Comparison of ENCODE assay signal across 18 cellular contexts in genomic region chr6:26592649-26593048, GRCh38. TPM values are rescaled to one million over a fixed set of nuclear protein-coding genes. Genes with fewer than 3 reads are reported as not detected.
A peak's percentile ranks its signal among the peaks of the same experiment; 100 is the strongest.
DNase-seq lines count a peak whose midpoint lies in the region; ATAC-seq, FAIRE-seq and TF ChIP-seq lines count a peak whose summit lies in the region.
"Had no signal": no experiment of that assay in that cellular context is flagged by ENCODE, and none has a peak within 500 bp of the region (broad histone marks: within the 10 kb centered on the region; RNA-seq: fewer than 3 reads in every experiment).

No MANE protein-coding gene starts in this region.

- TF ChIP-seq EP300 in K562 (IDR thresholded peaks at IDR 0.05; ENCODE audit: low read length) = no peak

- H3K36me3 Mint-ChIP-seq in HFFc6 (ENCODE audit: low read depth) = no peaks in the 10 kb centered on the region

- H3K9me3 ChIP-seq in OCI-LY3 (ENCODE audit: insufficient read depth, low read length) (no peaks in the 10 kb centered on the region), K562 (replicated peaks; ENCODE audit: control insufficient read depth, insufficient read depth, low read depth, low read length) (no peaks in the 10 kb centered on the region), right cardiac atrium (ENCODE audit: control insufficient read depth, low read length) (no peaks in the 10 kb centered on the region)
- H3K9me3 ChIP-seq: ascending aorta, HAP-1, pancreas, testis had no signal

- BruUV-seq in K562 (replicated peaks; lab: Mats Ljungman, UMichigan) = no TSS peak

- peak overlapping the region; percentile 32 for H3K4me2 ChIP-seq in OCI-LY3 (ENCODE audit: low read length)
- H3K4me2 ChIP-seq in K562 (ENCODE audit: insufficient read depth, low read length) = no peak overlapping the region

- peaks cover 4% of the 10 kb centered on the region; the same call in 1 of the 2 replicates for H3K4me1 Mint-ChIP-seq in HFFc6 (ENCODE audit: low read depth)

- H4K20me1 ChIP-seq in OCI-LY3 (ENCODE audit: insufficient read depth, low read length) = no peaks in the 10 kb centered on the region
- no peaks in the 10 kb centered on the region for H4K20me1 ChIP-seq in K562 (replicated peaks; ENCODE audit: control insufficient read depth, insufficient read depth, low read length)

- in situ Hi-C loops in Caki2 (cut with HindIII; ENCODE audit: low pct_unique_long_range_greater_than_20kb, low sequenced_read_pairs) (no loop called here), K562 (cut with MboI) (loop anchor here (10.0 kb wide), 1 partner anchor 528 kb away; no protein-coding TSS in a partner anchor)

- peak; percentile 22 for DNase-seq in Caki2 (ENCODE audit: low read depth)
- DNase-seq in HFFc6 = no peak
- peak in 2 of 4 experiments; percentile 38 to 54 for DNase-seq in K562 (ENCODE audit: extremely low read depth in 1 of 4, low spot score in 3 of 4)
- no peak for DNase-seq in right cardiac atrium
- DNase-seq in GOT3 (lab: John Stamatoyannopoulos, UW) = no peak
- DNase-seq: activated gamma-delta T cell treated with Interleukin-2 at 50 U/mL for 16 hours, NCI-H226, pancreas, testis had no signal

- H3K27ac Mint-ChIP-seq in HFFc6 = no peak overlapping the region

- 30% methylated on average over 4 of the region's 4 CpGs for WGBS in K562 (ENCODE audit: insufficient coverage, low coverage, missing lambda C conversion rate)
- 49% methylated on average over 4 of the region's 4 CpGs for WGBS in right cardiac atrium

- no peaks in the 10 kb centered on the region for H3K9me1 ChIP-seq in K562 (ENCODE audit: control insufficient read depth, insufficient read depth, low read length)

- H3K27me3 ChIP-seq in OCI-LY3 (ENCODE audit: low read depth, low read length) (no peaks in the 10 kb centered on the region), K562 (ENCODE audit: control insufficient read depth in 2 of 2, insufficient read depth in 2 of 2, low read length in 2 of 2) (no peaks in the 10 kb centered on the region), right cardiac atrium (ENCODE audit: control insufficient read depth, insufficient read depth) (no peaks in the 10 kb centered on the region)
- H3K27me3 ChIP-seq: testis had no signal

- peaks cover 8% of the 10 kb centered on the region for H3K27me3 Mint-ChIP-seq in HFFc6 (ENCODE audit: insufficient read depth)

- H3K4me1 ChIP-seq in OCI-LY3 (ENCODE audit: low read length) (peaks cover 1% of the 10 kb centered on the region; the same call in 1 of the 2 replicates), K562 (replicated peaks in 1 of 2; ENCODE audit: control insufficient read depth in 2 of 2, insufficient read depth in 2 of 2, low read length in 2 of 2) (peaks cover 9 to 11% of the 10 kb centered on the region in 2 experiments; a peak in 4 of 5 replicates), right cardiac atrium (ENCODE audit: control insufficient read depth, insufficient read depth, low read length) (peaks cover 1% of the 10 kb centered on the region)

- TF ChIP-seq CTCF in HFFc6 (IDR thresholded peaks at IDR 0.05) (peak; percentile 24; the same call in 1 of the 2 replicates), OCI-LY3 (IDR thresholded peaks at IDR 0.05; ENCODE audit: low read depth, low read length) (no peak), K562 (IDR thresholded peaks at IDR 0.05 in 2 of 3, conservative IDR thresholded peaks at IDR 0.05 in 1 of 3; ENCODE audit: insufficient read depth in 2 of 3, low read depth in 1 of 3, low read length in 3 of 3) (peak in 2 of 3 experiments; percentile 33 to 45; a peak in 3 of 6 replicates)

- intact Hi-C loops in K562 (cut with micrococcal nuclease) (no loop called here), right cardiac atrium (cut with DNase I) (loop anchor here in 2 of 4 donors (10.0 kb wide), 2 partner anchors 248 to 568 kb away; a partner anchor contains a TSS)

- H3K9ac ChIP-seq in OCI-LY3 (ENCODE audit: low read length) (no peak overlapping the region), K562 (ENCODE audit: insufficient read depth in 1 of 2, low read depth in 2 of 2, low read length in 2 of 2) (no peak overlapping the region; a peak in 1 of 4 replicates)

- H3K4me3 ChIP-seq in OCI-LY3 (ENCODE audit: low read length) (no peak overlapping the region), K562 (no peak overlapping the region), right cardiac atrium (ENCODE audit: low read length) (no peak overlapping the region)
- H3K4me3 ChIP-seq: ascending aorta, HAP-1, pancreas, testis had no signal

- peak in 1 of 2 experiments; percentile 54; a peak in 3 of 4 replicates for TF ChIP-seq RAD21 in K562 (CRISPR knock-in tag; conservative IDR thresholded peaks at IDR 0.05 in 1 of 2, IDR thresholded peaks at IDR 0.05 in 1 of 2)

- POLR2A ChIA-PET in K562 (lab: Yijun Ruan, JAX) = interaction anchor here (0.6 to 7.6 kb wide), 10 partner anchors 9 to 566 kb away, joined by 3 to 141 read pairs (median 4); a partner anchor contains a TSS

- no peak for ATAC-seq in K562
- no peak for ATAC-seq in right cardiac atrium
- ATAC-seq in HG03095 (IDR thresholded peaks at IDR 0.05; ENCODE audit: unreplicated experiment) = no peak
- no peak for ATAC-seq in HG03045 (IDR thresholded peaks at IDR 0.05; ENCODE audit: unreplicated experiment)
- ATAC-seq: activated CD4-positive, CD25-positive, alpha-beta regulatory T cell treated with anti-CD3 and anti-CD28 coated beads, Interleukin-2, amount 50 U/mL, for 24 hours; pancreas had no signal

- H3K79me2 ChIP-seq in OCI-LY3 (ENCODE audit: low read length) (peaks cover 9% of the 10 kb centered on the region), K562 (ENCODE audit: control insufficient read depth, insufficient read depth, low read length) (peaks cover 10% of the 10 kb centered on the region)

- H3K36me3 ChIP-seq in OCI-LY3 (replicated peaks; ENCODE audit: low read depth, low read length) = no peaks in the 10 kb centered on the region
- H3K36me3 ChIP-seq in K562 (ENCODE audit: control insufficient read depth, insufficient read depth, low read length) = no peaks in the 10 kb centered on the region
- H3K36me3 ChIP-seq: ascending aorta, pancreas had no signal

- no peak overlapping the region for H3K4me3 Mint-ChIP-seq in HFFc6

- FAIRE-seq in K562 (lab: Jason Lieb, UNC) = peak; percentile 78
- FAIRE-seq: colon, endothelial cell of umbilical vein, GM18507, pancreas had no signal

- H3K27ac ChIP-seq in OCI-LY3 (ENCODE audit: low read length) (no peak overlapping the region), K562 (ENCODE audit: extremely low read depth, low read depth, low read length) (no peak overlapping the region), right cardiac atrium (ENCODE audit: low read length) (no peak overlapping the region)
- H3K27ac ChIP-seq: ascending aorta, pancreas, testis had no signal

- no peak overlapping the region; the same call in 1 of the 2 replicates for H2AFZ ChIP-seq in OCI-LY3 (ENCODE audit: low read depth, low read length)
- H2AFZ ChIP-seq in K562 (ENCODE audit: low read depth, low read length) = peak overlapping the region; percentile 61

- no peaks in the 10 kb centered on the region for H3K9me3 Mint-ChIP-seq in HFFc6

- TF ChIP-seq POLR2A in K562 (conservative IDR thresholded peaks at IDR 0.05) = no peak

- CTCF ChIA-PET in K562 (lab: Yijun Ruan, JAX; ENCODE audit: low intra/inter-chr PET ratio) = interaction anchor here (0.9 to 2.0 kb wide), 3 partner anchors 19 to 528 kb away, joined by 3 to 7 read pairs (median 4); no protein-coding TSS in a partner anchor

RNA-seq across cellular contexts. Expression of gene ABT1, which starts 4.1 kb away (rescaled TPM):
- total RNA-seq in Caki2 (2014; rRNA removed; shearing (Covaris generic); ENCODE audit: low replicate concordance) = 24.0 and 36.6 TPM in 2 replicates
- 10 to 100 TPM; 14.2 to 17.2 (median 15.5) TPM for total RNA-seq in HFFc6 (2021; fragmentation: NEBNext Ultra II Directional; extraction: Animal tissue kit (Norgen Biotek cat#: 25700))
- total RNA-seq in K562 (2011; cell fraction: chromatin; rRNA removed; ENCODE audit: low replicate concordance) = 19.4 and 24.4 TPM in 2 replicates
- total RNA-seq in K562 (2011; cell fraction: nucleolus; rRNA removed) = 28.8 and 31.2 TPM in 2 replicates
- 29.9 and 34.0 TPM in 2 replicates for total RNA-seq in K562 (2011; cell fraction: nucleoplasm; rRNA removed)
- total RNA-seq in K562 (2014; rRNA removed) = 52.7 and 60.6 TPM in 2 replicates
- total RNA-seq in K562 (2014; rRNA removed; fragmentation: Illumina TruSeq; extraction: Trizol) = 19.9 and 21.5 TPM in 2 replicates
- total RNA-seq in K562 (2015; rRNA removed; fragmentation: Illumina TruSeq; extraction: Trizol) = 37.9 and 40.7 TPM in 2 replicates
- 45.4 and 47.8 TPM in 2 replicates for total RNA-seq in K562 (2021)
- polyA plus RNA-seq in K562 (2011; rRNA removed) = 45.9 and 47.2 TPM in 2 replicates
- 54.9 and 75.5 TPM in 2 replicates for polyA plus RNA-seq in K562 (2011; cell fraction: cytosol; rRNA removed)
- 31.7 and 32.1 TPM in 2 replicates for polyA plus RNA-seq in K562 (2011; cell fraction: nucleus; rRNA removed)
- 28.3 and 30.1 TPM in 2 replicates for polyA plus RNA-seq in K562 (2012)
- 29.6 and 40.5 TPM in 2 replicates for polyA plus RNA-seq in K562 (2014; fragmentation: Illumina TruSeq; extraction: Trizol)
- polyA plus RNA-seq in K562 (2014; fragmentation: Nextera tagmentation; extraction: Ambion mirVana) = 10 to 100 TPM in 1 of 2 experiments, 1 to 10 TPM in 1; 8.8 to 25.2 TPM
- 51.1 and 59.4 TPM in 2 replicates for polyA plus RNA-seq in K562 (2014; rRNA removed)
- 19.4 and 21.4 TPM in 2 replicates for polyA minus RNA-seq in K562 (2011; rRNA and poly(A)+ RNA removed)
- 17.9 and 18.6 TPM in 2 replicates for polyA minus RNA-seq in K562 (2011; cell fraction: cytosol; rRNA and poly(A)+ RNA removed)
- polyA minus RNA-seq in K562 (2011; cell fraction: nucleus; rRNA and poly(A)+ RNA removed) = 26.0 and 42.1 TPM in 2 replicates
- 1 to 10 TPM; 8.9 to 9.5 (median 9.3) TPM for total RNA-seq in right cardiac atrium
- 9.2 TPM for polyA plus RNA-seq in right cardiac atrium

RNA-seq across cellular contexts. Expression of gene HMGN4, which starts 54.5 kb away (rescaled TPM):
- total RNA-seq in Caki2 (2014; rRNA removed; shearing (Covaris generic); ENCODE audit: low replicate concordance) = 136 and 165 TPM in 2 replicates
- 10 to 100 TPM; 42.6 to 55.7 (median 51.8) TPM for total RNA-seq in HFFc6 (2021; fragmentation: NEBNext Ultra II Directional; extraction: Animal tissue kit (Norgen Biotek cat#: 25700))
- 23.4 and 44.5 TPM in 2 replicates for total RNA-seq in K562 (2011; cell fraction: chromatin; rRNA removed; ENCODE audit: low replicate concordance)
- 13.5 and 15.3 TPM in 2 replicates for total RNA-seq in K562 (2011; cell fraction: nucleolus; rRNA removed)
- total RNA-seq in K562 (2011; cell fraction: nucleoplasm; rRNA removed) = 28.3 and 34.4 TPM in 2 replicates
- total RNA-seq in K562 (2014; rRNA removed) = 71.8 and 87.5 TPM in 2 replicates
- total RNA-seq in K562 (2014; rRNA removed; fragmentation: Illumina TruSeq; extraction: Trizol) = 134 and 145 TPM in 2 replicates
- total RNA-seq in K562 (2015; rRNA removed; fragmentation: Illumina TruSeq; extraction: Trizol) = 100 and 102 TPM in 2 replicates
- 78.8 and 79.9 TPM in 2 replicates for total RNA-seq in K562 (2021)
- polyA plus RNA-seq in K562 (2011; rRNA removed) = 95.4 and 111 TPM in 2 replicates
- polyA plus RNA-seq in K562 (2011; cell fraction: cytosol; rRNA removed) = 35.3 and 57.4 TPM in 2 replicates
- polyA plus RNA-seq in K562 (2011; cell fraction: nucleus; rRNA removed) = 24.5 and 38.9 TPM in 2 replicates
- polyA plus RNA-seq in K562 (2012) = 65.4 and 94.0 TPM in 2 replicates
- 97.0 and 104 TPM in 2 replicates for polyA plus RNA-seq in K562 (2014; fragmentation: Illumina TruSeq; extraction: Trizol)
- polyA plus RNA-seq in K562 (2014; fragmentation: Nextera tagmentation; extraction: Ambion mirVana) = 10 to 100 TPM; 35.4 to 41.1 TPM
- 92.2 and 94.1 TPM in 2 replicates for polyA plus RNA-seq in K562 (2014; rRNA removed)
- polyA minus RNA-seq in K562 (2011; rRNA and poly(A)+ RNA removed) = 76.2 and 81.4 TPM in 2 replicates
- 32.2 and 35.4 TPM in 2 replicates for polyA minus RNA-seq in K562 (2011; cell fraction: cytosol; rRNA and poly(A)+ RNA removed)
- 8.2 and 16.9 TPM in 2 replicates for polyA minus RNA-seq in K562 (2011; cell fraction: nucleus; rRNA and poly(A)+ RNA removed)
- 10 to 100 TPM; 34.6 to 42.9 (median 35.9) TPM for total RNA-seq in right cardiac atrium
- polyA plus RNA-seq in right cardiac atrium = 20.1 TPM
